21 cellular contexts compared by ENCODE assay signal in genomic region chr5:117405197-117405596, GRCh38.
"Had no signal": no experiment of that assay in that cellular context is flagged by ENCODE, and none has a peak within 500 bp of the region (broad histone marks: within the 10 kb centered on the region; RNA-seq: fewer than 3 reads in every experiment).

No MANE protein-coding gene starts in this region.

- H3K9me3 ChIP-seq: MG63, Peyer's patch, SJCRH30 had no signal

- DNase-seq: KBM-7, MG63, NCI-H1092, NCI-H1105 treated with DMSO at 0.1 percent for 48 hours, NCI-H1436, NCI-H187, NCI-H2029, NCI-H2081 treated with DMSO at 0.1 percent for 48 hours, NCI-H2171, NCI-H226, NCI-H446, NCI-H510A, NCI-H524 treated with DMSO at 0.1 percent for 48 hours, NCI-H69, NCI-H774, PC-3, Peyer's patch, SHP77 treated with DMSO at 0.1 percent for 48 hours, SJCRH30 had no signal

- H3K4me1 ChIP-seq: Peyer's patch, SJCRH30 had no signal

- ATAC-seq: PC-3, Right ventricle myocardium inferior, SK-N-SH treated with all-trans-retinoic acid at 6 μM for 48 hours had no signal

- H3K27ac ChIP-seq: Peyer's patch, SJCRH30 had no signal

- H3K36me3 ChIP-seq: MG63, Peyer's patch, SJCRH30 had no signal

- H3K4me3 ChIP-seq: MG63, Peyer's patch, SJCRH30 had no signal

- H3K27me3 ChIP-seq: MG63, Peyer's patch, SJCRH30 had no signal
